Comparison of ENCODE assay signal across 27 cellular contexts in genomic region chr18:46867471-46868170, GRCh38. TPM values are rescaled to one million over a fixed set of nuclear protein-coding genes. Genes with fewer than 3 reads are reported as not detected.
A peak's percentile ranks its signal among the peaks of the same experiment; 100 is the strongest.
DNase-seq lines count a peak whose midpoint lies in the region; ATAC-seq and TF ChIP-seq lines count a peak whose summit lies in the region.
"Had no signal": no experiment of that assay in that cellular context is flagged by ENCODE, and none has a peak within 500 bp of the region (broad histone marks: within the 10 kb centered on the region; RNA-seq: fewer than 3 reads in every experiment).

No MANE protein-coding gene starts in this region.

- no peak for ATAC-seq in activated T-cell treated with anti-CD3 and anti-CD28 coated beads, Interleukin-2, amount 50 U/mL, for 72 hours (replicated peaks in 1 of 2)
- ATAC-seq in HG03175 (IDR thresholded peaks at IDR 0.05; ENCODE audit: unreplicated experiment) = no peak
- ATAC-seq: activated CD4-positive, CD25-positive, alpha-beta regulatory T cell treated with anti-CD3 and anti-CD28 coated beads, Interleukin-2, amount 50 U/mL, for 24 hours; activated CD8-positive, alpha-beta memory T cell treated with anti-CD3 and anti-CD28 coated beads, Interleukin-2, amount 10 ng/mL, durations not matched to agents 7 days and 5 days; activated naive CD8-positive, alpha-beta T cell treated with anti-CD3 and anti-CD28 coated beads, Interleukin-2, amount 50 U/mL, for 24 hours; gastroesophageal sphincter; stimulated activated naive CD8-positive, alpha-beta T cell treated with anti-CD3 and anti-CD28 coated beads, Interleukin-15, Interleukin-2, amounts not matched to agents 100 U/mL and 50 U/mL, for 24 hours had no signal

- H3K4me1 Mint-ChIP-seq in CD8-positive, alpha-beta memory T cell = peaks cover 11 to 32% (median 29%) of the 10 kb centered on the region in 3 donors
- peaks cover 11% of the 10 kb centered on the region for H3K4me1 Mint-ChIP-seq in dendritic cell treated with granulocyte-macrophage colony-stimulating factor and Interleukin-4, amounts not matched to agents 40 ng/mL and 50 ng/mL, for 4 days (ENCODE audit: low read depth)
- H3K4me1 Mint-ChIP-seq in activated T-cell treated with anti-CD3 and anti-CD28 coated beads, Interleukin-2, amount 50 U/mL, for 72 hours (ENCODE audit: low read depth) = no peaks in the 10 kb centered on the region
- H3K4me1 Mint-ChIP-seq: nephron had no signal

- H3K27me3 Mint-ChIP-seq in CD8-positive, alpha-beta memory T cell = no peaks in the 10 kb centered on the region
- no peaks in the 10 kb centered on the region for H3K27me3 Mint-ChIP-seq in dendritic cell treated with granulocyte-macrophage colony-stimulating factor and Interleukin-4, amounts not matched to agents 40 ng/mL and 50 ng/mL, for 4 days
- H3K27me3 Mint-ChIP-seq in activated T-cell treated with anti-CD3 and anti-CD28 coated beads, Interleukin-2, amount 50 U/mL, for 72 hours (ENCODE audit: low read depth) = no peaks in the 10 kb centered on the region
- H3K27me3 Mint-ChIP-seq: activated CD8-positive, alpha-beta memory T cell treated with anti-CD3 and anti-CD28 coated beads, Interleukin-2, amount 10 ng/mL, durations not matched to agents 7 days and 5 days; activated naive CD8-positive, alpha-beta T cell treated with anti-CD3 and anti-CD28 coated beads, Interleukin-2, amount 50 U/mL, for 24 hours; CD4-positive, alpha-beta memory T cell; central memory CD8-positive, alpha-beta T cell had no signal

- no peaks in the 10 kb centered on the region for H3K27me3 ChIP-seq in CD8-positive, alpha-beta memory T cell (ENCODE audit: insufficient read depth, low read length, poor library complexity, severe bottlenecking)
- H3K27me3 ChIP-seq in HUES64 (ENCODE audit: insufficient read depth, low read length) = no peaks in the 10 kb centered on the region
- no peaks in the 10 kb centered on the region for H3K27me3 ChIP-seq in testis
- H3K27me3 ChIP-seq in vagina = no peaks in the 10 kb centered on the region
- H3K27me3 ChIP-seq: gastroesophageal sphincter had no signal

- TF ChIP-seq POLR2A in testis (IDR thresholded peaks at IDR 0.05) (no peak), vagina (IDR thresholded peaks at IDR 0.05) (no peak)

- no peak for DNase-seq in CD8-positive, alpha-beta memory T cell
- DNase-seq in myocyte (ENCODE audit: low read depth) (peak; percentile 27), testis (no peak), vagina (ENCODE audit: extremely low spot score in 2 of 2) (no peak)
- no peak for DNase-seq in activated T-cell treated with anti-CD3 and anti-CD28 coated beads, Interleukin-2, amount 50 U/mL, for 72 hours
- DNase-seq: activated CD4-positive, alpha-beta T cell treated with anti-CD3 and anti-CD28 coated beads, Interleukin-2, amount 50 U/mL, for 4 hours; activated CD8-positive, alpha-beta memory T cell treated with anti-CD3 and anti-CD28 coated beads, Interleukin-2, amount 10 ng/mL, durations not matched to agents 7 days and 5 days; activated naive CD8-positive, alpha-beta T cell treated with anti-CD3 and anti-CD28 coated beads, Interleukin-2, amount 50 U/mL, for 24 hours; activated T-cell treated with anti-CD3 and anti-CD28 coated beads, Interleukin-2, amount 50 U/mL, for 48 hours; CD4-positive, alpha-beta memory T cell; immature natural killer cell; KG1; NCI-H1417; NCI-H2029 treated with DMSO at 0.1 percent for 48 hours; NCI-H524 treated with DMSO at 0.1 percent for 48 hours; NK-92 treated with Interleukin-12 subunit alpha and Interleukin-12 subunit beta, amount 100 ng/mL, for 24 hours; small intestine; stimulated activated CD4-positive, alpha-beta T cell treated with anti-CD3 and anti-CD28 coated beads, Interleukin-1b, Interleukin-23, amount 100 ng/mL, for 48 hours; stimulated activated naive CD8-positive, alpha-beta T cell treated with anti-CD3 and anti-CD28 coated beads, Interleukin-15, Interleukin-2, amounts not matched to agents 100 U/mL and 50 U/mL, for 24 hours had no signal

- H3K4me1 ChIP-seq in CD8-positive, alpha-beta memory T cell (ENCODE audit: insufficient read depth, low read length) = no peaks in the 10 kb centered on the region
- peaks cover 16% of the 10 kb centered on the region for H3K4me1 ChIP-seq in HUES64 (ENCODE audit: insufficient read depth, low read length)
- H3K4me1 ChIP-seq in testis = no peaks in the 10 kb centered on the region
- no peaks in the 10 kb centered on the region for H3K4me1 ChIP-seq in vagina
- H3K4me1 ChIP-seq: gastroesophageal sphincter had no signal

- no peak for TF ChIP-seq CTCF in testis (IDR thresholded peaks at IDR 0.05)
- no peak for TF ChIP-seq CTCF in vagina (IDR thresholded peaks at IDR 0.05)

- CTCF ChIA-PET in CD8-positive, alpha-beta memory T cell (lab: Charles Lee) = no interaction called here

- H3K9me3 ChIP-seq in CD8-positive, alpha-beta memory T cell (ENCODE audit: low read length) = no peaks in the 10 kb centered on the region
- H3K9me3 ChIP-seq in HUES64 (ENCODE audit: insufficient read depth, low read depth, low read length) = peaks cover 33% of the 10 kb centered on the region
- H3K9me3 ChIP-seq in testis = no peaks in the 10 kb centered on the region
- peaks cover 7% of the 10 kb centered on the region for H3K9me3 ChIP-seq in vagina

- POLR2A ChIA-PET in CD8-positive, alpha-beta memory T cell (lab: Charles Lee) = no interaction called here

- H3K4me3 Mint-ChIP-seq in CD8-positive, alpha-beta memory T cell = no peak overlapping the region
- no peak overlapping the region for H3K4me3 Mint-ChIP-seq in dendritic cell treated with granulocyte-macrophage colony-stimulating factor and Interleukin-4, amounts not matched to agents 40 ng/mL and 50 ng/mL, for 4 days
- no peak overlapping the region for H3K4me3 Mint-ChIP-seq in activated T-cell treated with anti-CD3 and anti-CD28 coated beads, Interleukin-2, amount 50 U/mL, for 72 hours
- H3K4me3 Mint-ChIP-seq: activated CD8-positive, alpha-beta memory T cell treated with anti-CD3 and anti-CD28 coated beads, Interleukin-2, amount 10 ng/mL, durations not matched to agents 7 days and 5 days; activated naive CD8-positive, alpha-beta T cell treated with anti-CD3 and anti-CD28 coated beads, Interleukin-2, amount 50 U/mL, for 24 hours; central memory CD8-positive, alpha-beta T cell; immature natural killer cell; nephron had no signal

- H3K4me3 ChIP-seq in CD8-positive, alpha-beta memory T cell (ENCODE audit: low read length) = no peak overlapping the region
- H3K4me3 ChIP-seq in HUES64 (ENCODE audit: low read length) (no peak overlapping the region), testis (no peak overlapping the region), vagina (no peak overlapping the region)
- H3K4me3 ChIP-seq: gastroesophageal sphincter had no signal

- peaks cover 0 to 30% (median 26%) of the 10 kb centered on the region in 5 donors for H3K9me3 Mint-ChIP-seq in CD8-positive, alpha-beta memory T cell
- H3K9me3 Mint-ChIP-seq in dendritic cell treated with granulocyte-macrophage colony-stimulating factor and Interleukin-4, amounts not matched to agents 40 ng/mL and 50 ng/mL, for 4 days = peaks cover 42% of the 10 kb centered on the region
- peaks cover 12 to 21% of the 10 kb centered on the region in 2 donors for H3K9me3 Mint-ChIP-seq in activated T-cell treated with anti-CD3 and anti-CD28 coated beads, Interleukin-2, amount 50 U/mL, for 72 hours

- H3K9ac ChIP-seq in HUES64 (ENCODE audit: low read depth, low read length) = no peak overlapping the region

- H3K36me3 Mint-ChIP-seq in CD8-positive, alpha-beta memory T cell = peaks cover 14 to 49% (median 28%) of the 10 kb centered on the region in 3 donors
- H3K36me3 Mint-ChIP-seq in dendritic cell treated with granulocyte-macrophage colony-stimulating factor and Interleukin-4, amounts not matched to agents 40 ng/mL and 50 ng/mL, for 4 days (ENCODE audit: low read depth) = peaks cover 38% of the 10 kb centered on the region
- peaks cover 21 to 28% of the 10 kb centered on the region in 2 donors for H3K36me3 Mint-ChIP-seq in activated T-cell treated with anti-CD3 and anti-CD28 coated beads, Interleukin-2, amount 50 U/mL, for 72 hours (ENCODE audit: insufficient read depth in 2 of 2)

- H3K27ac Mint-ChIP-seq in CD8-positive, alpha-beta memory T cell = no peak overlapping the region
- peak overlapping the region; percentile 11 for H3K27ac Mint-ChIP-seq in dendritic cell treated with granulocyte-macrophage colony-stimulating factor and Interleukin-4, amounts not matched to agents 40 ng/mL and 50 ng/mL, for 4 days
- H3K27ac Mint-ChIP-seq in activated T-cell treated with anti-CD3 and anti-CD28 coated beads, Interleukin-2, amount 50 U/mL, for 72 hours = no peak overlapping the region
- H3K27ac Mint-ChIP-seq: activated CD8-positive, alpha-beta memory T cell treated with anti-CD3 and anti-CD28 coated beads, Interleukin-2, amount 10 ng/mL, durations not matched to agents 7 days and 5 days; activated naive CD8-positive, alpha-beta T cell treated with anti-CD3 and anti-CD28 coated beads, Interleukin-2, amount 50 U/mL, for 24 hours; nephron had no signal

- peak overlapping the region; percentile 40 for H3K27ac ChIP-seq in CD8-positive, alpha-beta memory T cell (ENCODE audit: low read depth, low read length)
- H3K27ac ChIP-seq in HUES64 (ENCODE audit: low read depth, low read length) (peak overlapping the region; percentile 0; the same call in 1 of the 2 replicates), testis (no peak overlapping the region), vagina (no peak overlapping the region)
- H3K27ac ChIP-seq: gastroesophageal sphincter had no signal

- intact Hi-C loops in dendritic cell treated with granulocyte-macrophage colony-stimulating factor and Interleukin-4, amounts not matched to agents 40 ng/mL and 50 ng/mL, for 4 days (cut with micrococcal nuclease) = no loop called here
- intact Hi-C loops in testis (cut with DNase I; ENCODE audit: low total_unique reads) = no loop called here
- intact Hi-C loops in vagina (cut with DNase I) = no loop called here

- no peaks in the 10 kb centered on the region for H3K36me3 ChIP-seq in CD8-positive, alpha-beta memory T cell (ENCODE audit: insufficient read depth, low read length)
- peaks cover 15% of the 10 kb centered on the region for H3K36me3 ChIP-seq in HUES64 (ENCODE audit: insufficient read depth, low read length)
- no peaks in the 10 kb centered on the region for H3K36me3 ChIP-seq in testis (ENCODE audit: low read depth, missing control alignments)
- H3K36me3 ChIP-seq in vagina = peaks cover 0 to 8% of the 10 kb centered on the region in 2 donors

RNA-seq across cellular contexts. Expression of gene PIAS2, which starts 49.7 kb away (rescaled TPM):
- total RNA-seq in CD8-positive, alpha-beta memory T cell = 10 to 100 TPM; 25.1 to 25.8 TPM
- polyA plus RNA-seq in CD8-positive, alpha-beta memory T cell = 18.6 TPM
- polyA plus RNA-seq in HUES64 (2013, experiment 1 of 2) = 25.3 TPM
- 24.5 TPM for polyA plus RNA-seq in HUES64 (2013, experiment 2 of 2)
- total RNA-seq in myocyte = 38.5 and 38.9 TPM in 2 replicates
- 16.7 TPM for polyA plus RNA-seq in myocyte (2012)
- total RNA-seq in testis = 10 to 100 TPM; 74.6 to 96.7 TPM
- 318 TPM for polyA plus RNA-seq in testis (ENCODE audit: insufficient read depth, low read depth, low replicate concordance)
- total RNA-seq in activated T-cell treated with anti-CD3 and anti-CD28 coated beads, Interleukin-2, amount 50 U/mL, for 72 hours = 10 to 100 TPM; 20.9 to 23.4 TPM
- 17.7 TPM for total RNA-seq in vagina

RNA-seq across cellular contexts. Expression of gene KATNAL2, which starts 49.8 kb away (rescaled TPM):
- under 1 TPM; 0.82 to 0.98 TPM for total RNA-seq in CD8-positive, alpha-beta memory T cell
- 0.54 TPM for polyA plus RNA-seq in CD8-positive, alpha-beta memory T cell
- polyA plus RNA-seq in HUES64 (2013, experiment 1 of 2) = 4.9 TPM
- 9.4 TPM for polyA plus RNA-seq in HUES64 (2013, experiment 2 of 2)
- total RNA-seq in myocyte (10.4 and 13.9 TPM in 2 replicates), testis (10 to 100 TPM; 17.5 to 36.8 TPM), vagina (5.2 TPM)
- polyA plus RNA-seq in myocyte (2012) = 5.8 TPM
- polyA plus RNA-seq in testis (ENCODE audit: insufficient read depth, low read depth, low replicate concordance) = 36.2 TPM
- total RNA-seq in activated T-cell treated with anti-CD3 and anti-CD28 coated beads, Interleukin-2, amount 50 U/mL, for 72 hours = 1 to 10 TPM; 1.2 to 1.7 TPM
- total RNA-seq: HT1080 had no signal
- polyA plus RNA-seq: CD4-positive, alpha-beta memory T cell had no signal

Comparison
In these comparisons a context has a peak if more than half of its experiments do, and no peak if none do; other contexts are left out.
1. H3K27ac ChIP-seq: peak in CD8-positive, alpha-beta memory T cell (single experiment) and HUES64 (single experiment); none in testis (0 of 2) and vagina (single experiment).